Comparison of ENCODE assay signal across 9 cellular contexts in genomic region chr16:14502256-14502875, GRCh38.
DNase-seq lines count a peak whose midpoint lies in the region; ATAC-seq, FAIRE-seq and TF ChIP-seq lines count a peak whose summit lies in the region.
"Had no signal": no experiment of that assay in that cellular context is flagged by ENCODE, and none has a peak within 500 bp of the region (broad histone marks: within the 10 kb centered on the region; RNA-seq: fewer than 3 reads in every experiment).

No MANE protein-coding gene starts in this region.

- no peak for DNase-seq in GM12878 (ENCODE audit: low read depth, low spot score)
- DNase-seq in HepG2 (ENCODE audit: low spot score), result no peak
- DNase-seq in substantia nigra (lab: John Stamatoyannopoulos, UW), result no peak
- DNase-seq in T-cell, result no peak
- no peak for DNase-seq in stimulated activated CD4-positive, alpha-beta T cell treated with anti-CD3 and anti-CD28 coated beads, Interleukin-2, amount 100 ng/mL, for 48 hours
- DNase-seq: activated B cell treated with CpG ODN at 0.5 μM for 24 hours had no signal

- no peak for TF ChIP-seq RAD21 in GM12878 (IDR thresholded peaks at IDR 0.05; ENCODE audit: insufficient read depth, low read depth, low read length)
- no peak for TF ChIP-seq RAD21 in HepG2 (CRISPR knock-in tag; IDR thresholded peaks at IDR 0.05)

- H3K9me3 ChIP-seq in HUES6 (ENCODE audit: control insufficient read depth, insufficient read depth, low read depth, low read length) (no peaks in the 10 kb centered on the region), GM12878 (replicated peaks; ENCODE audit: control insufficient read depth, insufficient read depth, low read length) (no peaks in the 10 kb centered on the region), HepG2 (ENCODE audit: low read length) (no peaks in the 10 kb centered on the region)

- peak; percentile 53 for ATAC-seq in GM12878
- no peak for ATAC-seq in HepG2
- no peak for ATAC-seq in GM21786 (IDR thresholded peaks at IDR 0.05; ENCODE audit: unreplicated experiment)
- ATAC-seq in T-cell (replicated peaks in 1 of 4), result no peak
- no peak for ATAC-seq in HG03280 (IDR thresholded peaks at IDR 0.05; ENCODE audit: unreplicated experiment)

- FAIRE-seq in GM12878 (lab: Jason Lieb, UNC) (peak; percentile 35), HepG2 (lab: Jason Lieb, UNC) (no peak)

- peak overlapping the region; percentile 78 for H3K4me2 ChIP-seq in GM12878 (ENCODE audit: control insufficient read depth, insufficient read depth)
- H3K4me2 ChIP-seq in HepG2 (ENCODE audit: low read depth, low read length), result peak overlapping the region; percentile 76

- CTCF ChIA-PET in GM12878 (lab: Yijun Ruan, JAX) (interaction anchor here (1.0 to 4.9 kb wide), 7 partner anchors 11 to 216 kb away, joined by 3 to 49 read pairs (median 6); no protein-coding TSS in a partner anchor), HepG2 (lab: Yijun Ruan, JAX; ENCODE audit: low intra/inter-chr PET ratio, low total read pairs) (no interaction called here), T-cell (lab: Charles Lee) (interaction anchor here in 1 of 2 donors (0.5 kb wide), 1 partner anchor 86 kb away, joined by 4 read pairs; no protein-coding TSS in a partner anchor)

- H3K79me2 ChIP-seq in GM12878 (ENCODE audit: control insufficient read depth, insufficient read depth, low read length), result peaks cover 20% of the 10 kb centered on the region
- peaks cover 2% of the 10 kb centered on the region for H3K79me2 ChIP-seq in HepG2 (ENCODE audit: insufficient read depth, low read length)

- H3K36me3 ChIP-seq in HUES6 (ENCODE audit: control insufficient read depth, insufficient read depth, low read length) (no peaks in the 10 kb centered on the region), GM12878 (ENCODE audit: control insufficient read depth in 2 of 2, insufficient read depth in 2 of 2, low read length in 1 of 2) (peaks cover 2 to 4% of the 10 kb centered on the region in 2 experiments; a peak in 1 of 4 replicates), HepG2 (replicated peaks in 1 of 2; ENCODE audit: control insufficient read depth in 1 of 2, insufficient read depth in 2 of 2, low read length in 2 of 2) (no peaks in the 10 kb centered on the region)

- no peak overlapping the region for H3K9ac ChIP-seq in HUES6 (ENCODE audit: low read length)
- peak overlapping the region; percentile 19; the same call in 1 of the 2 replicates for H3K9ac ChIP-seq in GM12878 (ENCODE audit: control insufficient read depth, insufficient read depth, low read length)
- peak overlapping the region; percentile 42; the same call in 1 of the 2 replicates for H3K9ac ChIP-seq in HepG2 (ENCODE audit: insufficient read depth, low read depth, low read length)

- no peak overlapping the region for H3K27ac Mint-ChIP-seq in T-cell
- H3K27ac Mint-ChIP-seq: activated B cell treated with CpG ODN at 0.5 μM for 24 hours had no signal

- no TSS peak for BruUV-seq in GM12878 (replicated peaks; lab: Mats Ljungman, UMichigan)
- BruUV-seq in HepG2 (replicated peaks; lab: Mats Ljungman, UMichigan), result no TSS peak

- TF ChIP-seq POLR2A in GM12878 (IDR thresholded peaks at IDR 0.05; ENCODE audit: low read depth, low read length), result no peak
- no peak for TF ChIP-seq POLR2A in HepG2 (IDR thresholded peaks at IDR 0.05; ENCODE audit: insufficient read depth in 1 of 2, low read depth in 2 of 2, low read length in 2 of 2)

- in situ Hi-C loops in GM12878 (cut with MboI) (no loop called here), HepG2 (cut with HindIII; ENCODE audit: extremely low pct_ligation_motif_present, low pct_unique_long_range_greater_than_20kb) (no loop called here)

- H3K27ac ChIP-seq in HUES6 (ENCODE audit: low read depth, low read length) (0 out of 2 replicates have a peak overlapping the region, but pooled peaks have one; percentile 8), GM12878 (ENCODE audit: control insufficient read depth, insufficient read depth) (peak overlapping the region; percentile 75), HepG2 (ENCODE audit: extremely low read length, insufficient read depth, low read length) (peak overlapping the region; percentile 75), substantia nigra (ENCODE audit: low read depth, low read length, poor library complexity, severe bottlenecking) (peak overlapping the region; percentile 72)

- H3K27me3 Mint-ChIP-seq in T-cell, result no peaks in the 10 kb centered on the region
- H3K27me3 Mint-ChIP-seq: activated B cell treated with CpG ODN at 0.5 μM for 24 hours had no signal

- H3K4me3 ChIP-seq in HUES6 (ENCODE audit: low read depth, low read length), result no peak overlapping the region
- H3K4me3 ChIP-seq in GM12878, result no peak overlapping the region
- peak overlapping the region in 1 of 3 experiments; percentile 40; a peak in 1 of 6 replicates for H3K4me3 ChIP-seq in HepG2 (replicated peaks in 1 of 3; ENCODE audit: insufficient read depth in 1 of 3, low read depth in 2 of 3, low read length in 3 of 3)

- 71% methylated on average over 4 of the region's 4 CpGs for WGBS in GM12878 (ENCODE audit: insufficient coverage, insufficient replicate concordance, low lambda C conversion rate, missing lambda C conversion rate)
- WGBS in HepG2 (ENCODE audit: low lambda C conversion rate), result 56% methylated on average over 4 of the region's 4 CpGs

- peaks cover 11 to 14% (median 14%) of the 10 kb centered on the region in 3 donors for H3K4me1 Mint-ChIP-seq in T-cell

- H3K27me3 ChIP-seq in HUES6 (ENCODE audit: control insufficient read depth, insufficient read depth, low read length) (no peaks in the 10 kb centered on the region), GM12878 (replicated peaks in 1 of 2; ENCODE audit: control insufficient read depth in 2 of 2, insufficient read depth in 2 of 2, low read length in 1 of 2) (no peaks in the 10 kb centered on the region), HepG2 (ENCODE audit: control insufficient read depth in 1 of 2, insufficient read depth in 2 of 2, low read length in 2 of 2) (no peaks in the 10 kb centered on the region)

- H3K4me3 Mint-ChIP-seq in T-cell, result no peak overlapping the region
- H3K4me3 Mint-ChIP-seq: activated B cell treated with CpG ODN at 0.5 μM for 24 hours had no signal

- H3K9me3 Mint-ChIP-seq in T-cell, result no peaks in the 10 kb centered on the region
- H3K9me3 Mint-ChIP-seq: activated B cell treated with CpG ODN at 0.5 μM for 24 hours had no signal

- SMC1A ChIA-PET in GM12878 (lab: Charles Lee; ENCODE audit: uncharacterized antibody, unreplicated experiment), result interaction anchor here (0.7 to 8.4 kb wide), 23 partner anchors 8 to 579 kb away, joined by 3 to 95 read pairs (median 4); no protein-coding TSS in a partner anchor

- TF ChIP-seq EP300 in GM12878 (IDR thresholded peaks at IDR 0.05; ENCODE audit: borderline replicate concordance in 1 of 2, control insufficient read depth in 1 of 2, low read depth in 2 of 2, low read length in 2 of 2) (no peak), HepG2 (IDR thresholded peaks at IDR 0.05; ENCODE audit: low read depth in 2 of 2, low read length in 2 of 2) (no peak), HepG2 (CRISPR knock-in tag; IDR thresholded peaks at IDR 0.05; ENCODE audit: borderline replicate concordance) (no peak)

- TF ChIP-seq CTCF in GM12878 (IDR thresholded peaks at IDR 0.05 in 2 of 3, conservative IDR thresholded peaks at IDR 0.05 in 1 of 3; ENCODE audit: control insufficient read depth in 2 of 3, extremely low read depth in 1 of 3, insufficient read depth in 1 of 3, low read depth in 3 of 3, low read length in 3 of 3) (no peak), HepG2 (CRISPR knock-in tag; IDR thresholded peaks at IDR 0.05) (no peak)

- H4K20me1 ChIP-seq in GM12878 (ENCODE audit: control insufficient read depth, insufficient read depth) (no peaks in the 10 kb centered on the region), HepG2 (ENCODE audit: insufficient read depth, low read length) (no peaks in the 10 kb centered on the region)

- H2AFZ ChIP-seq in GM12878 (ENCODE audit: control insufficient read depth, low read depth, low read length), result no peak overlapping the region
- no peak overlapping the region for H2AFZ ChIP-seq in HepG2 (ENCODE audit: low read length)

- H3K4me1 ChIP-seq in HUES6 (ENCODE audit: control insufficient read depth, insufficient read depth, low read length) (peaks cover 39% of the 10 kb centered on the region), GM12878 (ENCODE audit: control insufficient read depth, insufficient read depth, low read length) (peaks cover 61% of the 10 kb centered on the region), HepG2 (ENCODE audit: insufficient read depth, low read length) (peaks cover 91% of the 10 kb centered on the region)

- H3K36me3 Mint-ChIP-seq in T-cell, result peaks cover 10% of the 10 kb centered on the region

- RAD21 ChIA-PET in GM12878 (lab: Charles Lee; ENCODE audit: unreplicated experiment), result interaction anchor here (0.5 to 5.5 kb wide), 11 partner anchors 13 to 217 kb away, joined by 3 to 75 read pairs (median 4); no protein-coding TSS in a partner anchor

- POLR2A ChIA-PET in GM12878 (lab: Charles Lee) (interaction anchor here (0.6 to 3.0 kb wide), 6 partner anchors 15 to 199 kb away, joined by 3 to 10 read pairs (median 4); no protein-coding TSS in a partner anchor), HepG2 (lab: Yijun Ruan, JAX) (interaction anchor here (1.0 to 4.1 kb wide), 12 partner anchors 8 to 583 kb away, joined by 3 to 36 read pairs (median 5); partner anchors contain the start of gene ERCC4), T-cell (lab: Charles Lee) (no interaction called here)

- intact Hi-C loops in GM12878 (cut with micrococcal nuclease; ENCODE audit: unreplicated experiment) (loop anchor here (2.0 kb wide), 2 partner anchors 96 to 194 kb away; no protein-coding TSS in a partner anchor), HepG2 (cut with micrococcal nuclease; ENCODE audit: unreplicated experiment) (no loop called here)

TF ChIP-seq in GM12878, 131 proteins besides CTCF, POLR2A, EP300 and RAD21:
- TF ChIP-seq SMARCA5 (IDR thresholded peaks at IDR 0.05) (0 out of 2 replicates have a peak, but pooled peaks have one; percentile 28), PAX5 (IDR thresholded peaks at IDR 0.05; ENCODE audit: borderline replicate concordance, low read depth, low read length) (no peak)

TF ChIP-seq in HepG2, 621 proteins besides CTCF, POLR2A, EP300 and RAD21 (continues in another document):
- TF ChIP-seq SALL2 (CRISPR knock-in tag; IDR thresholded peaks at IDR 0.05) (0 out of 2 replicates have a peak, but pooled peaks have one; percentile 0), CEBPG (CRISPR knock-in tag; IDR thresholded peaks at IDR 0.05) (0 out of 2 replicates have a peak, but pooled peaks have one; percentile 31)
- TF ChIP-seq, protein P1, sequence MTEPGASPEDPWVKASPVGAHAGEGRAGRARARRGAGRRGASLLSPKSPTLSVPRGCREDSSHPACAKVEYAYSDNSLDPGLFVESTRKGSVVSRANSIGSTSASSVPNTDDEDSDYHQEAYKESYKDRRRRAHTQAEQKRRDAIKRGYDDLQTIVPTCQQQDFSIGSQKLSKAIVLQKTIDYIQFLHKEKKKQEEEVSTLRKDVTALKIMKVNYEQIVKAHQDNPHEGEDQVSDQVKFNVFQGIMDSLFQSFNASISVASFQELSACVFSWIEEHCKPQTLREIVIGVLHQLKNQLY (CRISPR knock-in tag; IDR thresholded peaks at IDR 0.05), result no peak; the same call in 1 of the 2 replicates

Comparison
In these comparisons a context has a peak if more than half of its experiments do, and no peak if none do; other contexts are left out.
1. H3K27ac ChIP-seq: peak in every context shown above with its lines; median percentile 75 in GM12878; 75 in HepG2; 72 in substantia nigra; 8 in HUES6.
2. POLR2A ChIA-PET loops: an anchor here in GM12878 (0.6 to 3.0 kb wide) and HepG2 (1.0 to 4.1 kb wide); none called in T-cell.